ENCODE assay signal across 18 cellular contexts in genomic region chr20:57224641-57225138, GRCh38. TPM values are rescaled to one million over a fixed set of nuclear protein-coding genes. Genes with fewer than 3 reads are reported as not detected.
DNase-seq lines count a peak whose midpoint lies in the region; ATAC-seq, FAIRE-seq and TF ChIP-seq lines count a peak whose summit lies in the region.
"Had no signal": no experiment of that assay in that cellular context is flagged by ENCODE, and none has a peak within 500 bp of the region (broad histone marks: within the 10 kb centered on the region; RNA-seq: fewer than 3 reads in every experiment).

No MANE protein-coding gene starts in this region.

- peaks cover 8% of the 10 kb centered on the region for H3K4me1 Mint-ChIP-seq in neural crest cell
- H3K4me1 Mint-ChIP-seq: B cell; IgD-negative memory B cell; stimulated activated naive B cell treated with anti-CD40 and anti-IgM and Interleukin-4, amounts not matched to agents 10 μg/mL and 1 μg/mL and 100 μg/mL, for 72 hours had no signal

- H3K4me3 ChIP-seq in esophagus squamous epithelium, result no peak overlapping the region
- H3K4me3 ChIP-seq: SK-N-MC, skin epidermis, uterus had no signal

- H3K27me3 ChIP-seq in esophagus squamous epithelium, result peaks cover 0 to 5% (median 0%) of the 10 kb centered on the region in 4 donors
- H3K27me3 ChIP-seq: uterus had no signal

- TF ChIP-seq CTCF in D721Med (IDR thresholded peaks at IDR 0.05; ENCODE audit: insufficient read depth, missing control alignments) (no peak), esophagus squamous epithelium (IDR thresholded peaks at IDR 0.05) (no peak), neural crest cell (conservative IDR thresholded peaks at IDR 0.05) (no peak)

- H3K4me1 ChIP-seq in esophagus squamous epithelium, result peaks cover 8 to 50% (median 19%) of the 10 kb centered on the region in 3 donors
- H3K4me1 ChIP-seq: uterus had no signal

- peak overlapping the region in 3 of 4 donors; percentile 8 to 65 (median 26) for H3K27ac ChIP-seq in esophagus squamous epithelium
- H3K27ac ChIP-seq: SK-N-MC, uterus had no signal

- WGBS in esophagus squamous epithelium, 2 donors, result 45 to 57% methylated on average over 4 to 9 of the region's 19 CpGs

- peaks cover 0 to 34% (median 0%) of the 10 kb centered on the region in 3 donors for H3K36me3 ChIP-seq in esophagus squamous epithelium
- H3K36me3 ChIP-seq: uterus had no signal

- no peak for ATAC-seq in GM18909 (IDR thresholded peaks at IDR 0.05; ENCODE audit: poor library complexity, unreplicated experiment)
- ATAC-seq: stimulated activated naive B cell treated with anti-CD40 and anti-IgM and Interleukin-4, amounts not matched to agents 10 μg/mL and 1 μg/mL and 100 μg/mL, for 72 hours had no signal

- H3K9me3 Mint-ChIP-seq in neural crest cell, result no peaks in the 10 kb centered on the region
- H3K9me3 Mint-ChIP-seq: H9; IgD-negative memory B cell; stimulated activated naive B cell treated with anti-CD40 and anti-IgM and Interleukin-4, amounts not matched to agents 10 μg/mL and 1 μg/mL and 100 μg/mL, for 72 hours had no signal

- peaks cover 2% of the 10 kb centered on the region for H3K36me3 Mint-ChIP-seq in neural crest cell (ENCODE audit: low read depth)
- H3K36me3 Mint-ChIP-seq: IgD-negative memory B cell; stimulated activated naive B cell treated with anti-CD40 and anti-IgM and Interleukin-4, amounts not matched to agents 10 μg/mL and 1 μg/mL and 100 μg/mL, for 72 hours had no signal

- H3K27ac Mint-ChIP-seq in neural crest cell (ENCODE audit: unreplicated experiment), result peak overlapping the region; percentile 75
- H3K27ac Mint-ChIP-seq: B cell; IgD-negative memory B cell; stimulated activated naive B cell treated with anti-CD40 and anti-IgM and Interleukin-4, amounts not matched to agents 10 μg/mL and 1 μg/mL and 100 μg/mL, for 72 hours had no signal

- intact Hi-C loops in esophagus squamous epithelium (cut with DNase I), result no loop called here

- FAIRE-seq in D721Med (lab: Jason Lieb, UNC), result peak; percentile 70

- no peak for TF ChIP-seq POLR2A in esophagus squamous epithelium (IDR thresholded peaks at IDR 0.05)

- no peak overlapping the region for H3K4me3 Mint-ChIP-seq in neural crest cell
- H3K4me3 Mint-ChIP-seq: B cell; H9; IgD-negative memory B cell; stimulated activated naive B cell treated with anti-CD40 and anti-IgM and Interleukin-4, amounts not matched to agents 10 μg/mL and 1 μg/mL and 100 μg/mL, for 72 hours had no signal

- H3K27me3 Mint-ChIP-seq in neural crest cell (ENCODE audit: low read depth), result no peaks in the 10 kb centered on the region

- DNase-seq in D721Med (ENCODE audit: insufficient read length, low spot score), result peak; percentile 97
- peak; percentile 91 for DNase-seq in NCI-H82 treated with DMSO at 0.1 percent for 48 hours (lab: John Stamatoyannopoulos, UW; ENCODE audit: unreplicated experiment)
- no peak for DNase-seq in esophagus squamous epithelium (lab: John Stamatoyannopoulos, UW)
- DNase-seq in neural crest cell (ENCODE audit: low read depth, low spot score), result no peak
- DNase-seq in AML-193 (lab: John Stamatoyannopoulos, UW), result no peak
- DNase-seq in activated T-cell treated with anti-CD3 and anti-CD28 coated beads, Interleukin-2, amount 50 U/mL, for 1 hour, result no peak
- no peak for DNase-seq in HUDEP-2 (lab: John Stamatoyannopoulos, UW; ENCODE audit: unreplicated experiment in 76 of 76)
- DNase-seq: dermis blood vessel endothelial cell; DMS53; H9; NK-92 treated with Interleukin-12 subunit alpha and Interleukin-12 subunit beta, amount 100 ng/mL, for 24 hours; stimulated activated naive B cell treated with anti-CD40 and anti-IgM and Interleukin-4, amounts not matched to agents 10 μg/mL and 1 μg/mL and 100 μg/mL, for 72 hours; uterus had no signal

- H3K9me3 ChIP-seq in esophagus squamous epithelium, result no peaks in the 10 kb centered on the region
- H3K9me3 ChIP-seq: uterus had no signal

RNA-seq across cellular contexts. Expression of gene BMP7, which starts 41.8 kb away (rescaled TPM):
- 10 to 100 TPM; 21.8 to 59.8 (median 35.1) TPM for total RNA-seq in esophagus squamous epithelium
- 13.8 and 14.5 TPM in 2 replicates for total RNA-seq in neural crest cell
- total RNA-seq: B cell, dermis blood vessel endothelial cell had no signal

Comparison
In these comparisons a context has a peak if more than half of its experiments do, and no peak if none do; other contexts are left out.
1. DNase-seq: peak in D721Med (single experiment) and NCI-H82 treated with DMSO at 0.1 percent for 48 hours (single experiment); none in esophagus squamous epithelium (single experiment), neural crest cell (single experiment), AML-193 (0 of 2), activated T-cell treated with anti-CD3 and anti-CD28 coated beads, Interleukin-2, amount 50 U/mL, for 1 hour (single experiment) and HUDEP-2 (0 of 76).